22 cellular contexts compared by ENCODE assay signal in the genomic region with DNA sequence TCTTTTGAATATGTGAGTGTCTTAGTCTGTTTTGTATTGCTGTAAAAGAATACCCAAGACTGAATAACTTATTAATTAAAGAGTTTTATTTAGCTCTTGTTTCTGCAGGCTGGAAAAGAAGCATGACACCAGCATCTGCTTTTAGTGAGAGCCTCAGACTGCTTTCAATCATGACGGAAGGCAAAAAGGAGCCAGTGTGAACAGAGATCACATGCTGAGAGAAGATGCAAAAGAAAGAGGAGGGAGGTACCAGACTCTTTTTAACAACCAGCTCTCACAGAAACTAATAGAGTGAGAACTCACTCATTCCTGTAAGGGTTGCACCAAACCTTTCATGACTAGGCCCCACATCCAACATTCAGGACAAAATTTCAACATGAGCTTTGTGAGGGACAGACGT.
"Had no signal": no experiment of that assay in that cellular context is flagged by ENCODE, and none has a peak within 500 bp of the region (broad histone marks: within the 10 kb centered on the region; RNA-seq: fewer than 3 reads in every experiment).

No MANE protein-coding gene starts in this region.

- ATAC-seq: esophagus mucosa; heart left ventricle; lower lobe of right lung; stimulated activated naive B cell treated with anti-CD40 and anti-IgM and Interleukin-4, amounts not matched to agents 10 μg/mL and 1 μg/mL and 100 μg/mL, for 72 hours; stimulated activated naive CD8-positive, alpha-beta T cell treated with anti-CD3 and anti-CD28 coated beads, Interleukin-15, amount 100 ng/mL, for 72 hours had no signal

- DNase-seq: effector CD8-positive, alpha-beta T cell; heart left ventricle; hippocampal formation; islet precursor cell; left ventricle myocardium inferior; lower lobe of right lung; midbrain; ovary; sigmoid colon; stimulated activated CD4-positive, alpha-beta T cell treated with anti-CD3 and anti-CD28 coated beads, Interleukin-2, amount 100 ng/mL, for 24 hours; stimulated activated CD4-positive, alpha-beta T cell treated with anti-CD3 and anti-CD28 coated beads, Interleukin-4, amount 100 ng/mL, for 4 hours; stimulated activated naive B cell treated with anti-CD40 and anti-IgM and Interleukin-4, amounts not matched to agents 10 μg/mL and 1 μg/mL and 100 μg/mL, for 72 hours; stimulated activated naive CD8-positive, alpha-beta T cell treated with anti-CD3 and anti-CD28 coated beads, Interleukin-15, amount 100 ng/mL, for 72 hours; transverse colon had no signal

- H3K36me3 Mint-ChIP-seq: memory B cell; stimulated activated naive B cell treated with anti-CD40 and anti-IgM and Interleukin-4, amounts not matched to agents 10 μg/mL and 1 μg/mL and 100 μg/mL, for 72 hours had no signal

- H3K4me1 Mint-ChIP-seq: memory B cell; nephron; stimulated activated naive B cell treated with anti-CD40 and anti-IgM and Interleukin-4, amounts not matched to agents 10 μg/mL and 1 μg/mL and 100 μg/mL, for 72 hours; stimulated activated naive CD8-positive, alpha-beta T cell treated with anti-CD3 and anti-CD28 coated beads, Interleukin-15, amount 100 ng/mL, for 72 hours had no signal

- H3K4me1 ChIP-seq: heart left ventricle, left ventricle myocardium inferior, lower lobe of right lung, right atrium auricular region, sigmoid colon, transverse colon had no signal

- H3K36me3 ChIP-seq: heart left ventricle, left ventricle myocardium inferior, lower lobe of right lung, ovary, right atrium auricular region, sigmoid colon, thoracic aorta, transverse colon had no signal

- H3K27me3 ChIP-seq: heart left ventricle, ovary, right atrium auricular region, sigmoid colon, transverse colon had no signal

- H3K9me3 Mint-ChIP-seq: memory B cell; nephron; stimulated activated naive B cell treated with anti-CD40 and anti-IgM and Interleukin-4, amounts not matched to agents 10 μg/mL and 1 μg/mL and 100 μg/mL, for 72 hours; stimulated activated naive CD8-positive, alpha-beta T cell treated with anti-CD3 and anti-CD28 coated beads, Interleukin-15, amount 100 ng/mL, for 72 hours had no signal

- H3K27ac ChIP-seq: coronary artery, heart left ventricle, left ventricle myocardium inferior, lower lobe of right lung, ovary, right atrium auricular region, sigmoid colon, skin epidermis, thoracic aorta, transverse colon had no signal

- H3K27ac Mint-ChIP-seq: memory B cell; nephron; stimulated activated naive B cell treated with anti-CD40 and anti-IgM and Interleukin-4, amounts not matched to agents 10 μg/mL and 1 μg/mL and 100 μg/mL, for 72 hours; stimulated activated naive CD8-positive, alpha-beta T cell treated with anti-CD3 and anti-CD28 coated beads, Interleukin-15, amount 100 ng/mL, for 72 hours had no signal

- H3K4me3 Mint-ChIP-seq: memory B cell; nephron; stimulated activated naive B cell treated with anti-CD40 and anti-IgM and Interleukin-4, amounts not matched to agents 10 μg/mL and 1 μg/mL and 100 μg/mL, for 72 hours; stimulated activated naive CD8-positive, alpha-beta T cell treated with anti-CD3 and anti-CD28 coated beads, Interleukin-15, amount 100 ng/mL, for 72 hours had no signal

- FAIRE-seq: frontal cortex had no signal

- H3K4me3 ChIP-seq: coronary artery, heart left ventricle, left ventricle myocardium inferior, lower lobe of right lung, ovary, right atrium auricular region, sigmoid colon, skin epidermis, thoracic aorta, transverse colon had no signal

- H3K9me3 ChIP-seq: heart left ventricle, left ventricle myocardium inferior, lower lobe of right lung, ovary, right atrium auricular region, sigmoid colon, thoracic aorta, transverse colon had no signal
